9 cellular contexts compared by ENCODE assay signal in the genomic region with DNA sequence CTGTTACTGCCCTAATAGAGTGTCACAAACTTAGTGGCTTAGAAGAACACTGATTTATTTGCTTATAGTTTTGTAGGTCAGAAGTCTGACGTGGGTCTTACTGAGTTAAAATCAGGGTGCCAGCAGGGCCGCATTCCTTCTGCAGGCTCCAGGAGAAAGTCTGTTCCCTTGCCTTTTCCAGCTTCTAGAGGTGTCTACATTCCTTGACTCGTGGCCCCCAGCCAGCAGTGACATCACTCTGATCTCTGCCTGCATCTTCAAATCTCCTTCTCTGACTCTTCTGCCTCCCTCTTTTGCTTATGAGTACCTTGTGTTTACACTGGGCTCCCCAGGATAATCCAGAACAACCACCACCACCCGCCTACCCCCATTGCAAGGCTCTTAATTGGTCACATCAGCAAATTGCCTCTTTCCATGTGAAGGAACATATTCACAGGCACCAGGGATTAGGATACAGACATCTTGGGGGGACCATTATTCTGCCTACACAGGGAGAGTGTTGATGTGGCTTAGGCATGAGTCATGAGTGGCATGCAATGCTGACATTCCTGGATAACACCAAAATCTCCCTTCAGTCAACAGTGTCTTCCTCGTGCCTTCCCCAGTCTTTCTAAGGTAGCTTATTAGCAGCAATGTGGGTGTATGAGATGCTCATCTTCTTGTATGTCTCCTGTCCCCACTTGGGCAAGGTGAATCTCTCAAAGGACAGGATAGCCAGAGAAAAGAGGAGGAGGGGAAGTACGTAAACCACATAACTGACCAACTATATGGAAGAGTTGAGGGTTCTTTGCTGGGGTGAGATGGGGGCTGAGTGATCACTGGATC. TPM values are rescaled to one million over a fixed set of nuclear protein-coding genes. Genes with fewer than 3 reads are reported as not detected.
A peak's percentile ranks its signal among the peaks of the same experiment; 100 is the strongest.
DNase-seq lines count a peak whose midpoint lies in the region; ATAC-seq and TF ChIP-seq lines count a peak whose summit lies in the region.
"Had no signal": no experiment of that assay in that cellular context is flagged by ENCODE, and none has a peak within 500 bp of the region (broad histone marks: within the 10 kb centered on the region; RNA-seq: fewer than 3 reads in every experiment).

No MANE protein-coding gene starts in this region.

- no peak overlapping the region for H2BK5ac ChIP-seq in neuronal stem cell (ENCODE audit: low read length)

- no peak for TF ChIP-seq CTCF in OCI-LY3 (IDR thresholded peaks at IDR 0.05; ENCODE audit: low read depth, low read length)
- TF ChIP-seq CTCF in epithelial cell of esophagus (IDR thresholded peaks at IDR 0.05; ENCODE audit: insufficient read depth, low read depth, low read length, missing control alignments): no peak
- no peak for TF ChIP-seq CTCF in retinal pigment epithelial cell (conservative IDR thresholded peaks at IDR 0.05; ENCODE audit: low read depth, low read length)

- no peak overlapping the region for H4K8ac ChIP-seq in neuronal stem cell (ENCODE audit: low read depth, low read length)

- no peak overlapping the region for H2BK15ac ChIP-seq in neuronal stem cell (ENCODE audit: low read length)

- H3K4me1 ChIP-seq in OCI-LY3 (ENCODE audit: low read length) (peaks cover 18% of the 10 kb centered on the region), neuronal stem cell (ENCODE audit: control insufficient read depth in 2 of 2, insufficient read depth in 1 of 2, low read depth in 1 of 2, low read length in 2 of 2) (peaks cover 0 to 2% of the 10 kb centered on the region in 2 donors)

- H3K27me3 ChIP-seq in OCI-LY3 (ENCODE audit: low read depth, low read length) (no peaks in the 10 kb centered on the region), neuronal stem cell (ENCODE audit: control insufficient read depth in 3 of 3, insufficient read depth in 3 of 3, low read depth in 1 of 3, low read length in 3 of 3) (no peaks in the 10 kb centered on the region)

- WGBS in neuronal stem cell (ENCODE audit: extremely low coverage in 2 of 2, insufficient read length in 2 of 2, insufficient replicate concordance in 1 of 2), 2 donors: no CpG with 5 or more reads among the region's 6 CpGs

- H2BK120ac ChIP-seq in neuronal stem cell (ENCODE audit: low read depth, low read length): no peak overlapping the region

- ATAC-seq in HG02610 (IDR thresholded peaks at IDR 0.05; ENCODE audit: unreplicated experiment): no peak

- H3K36me3 ChIP-seq in OCI-LY3 (replicated peaks; ENCODE audit: low read depth, low read length): peaks cover 40% of the 10 kb centered on the region
- H3K36me3 ChIP-seq in neuronal stem cell (replicated peaks in 1 of 2; ENCODE audit: control insufficient read depth in 2 of 2, insufficient read depth in 2 of 2, low read length in 2 of 2): peaks cover 20 to 96% of the 10 kb centered on the region in 2 donors

- H3K9ac ChIP-seq in OCI-LY3 (ENCODE audit: low read length) (no peak overlapping the region), neuronal stem cell (ENCODE audit: low read depth, low read length, poor library complexity) (no peak overlapping the region)

- no peaks in the 10 kb centered on the region; the same call in 1 of the 2 replicates for H3K79me2 ChIP-seq in OCI-LY3 (ENCODE audit: low read length)

- H4K20me1 ChIP-seq in OCI-LY3 (ENCODE audit: insufficient read depth, low read length): no peaks in the 10 kb centered on the region

- H2AFZ ChIP-seq in OCI-LY3 (ENCODE audit: low read depth, low read length) (no peak overlapping the region), neuronal stem cell (ENCODE audit: low read length) (no peak overlapping the region)

- H3K79me1 ChIP-seq in neuronal stem cell (ENCODE audit: low read depth, low read length): no peaks in the 10 kb centered on the region

- H2BK12ac ChIP-seq in neuronal stem cell (ENCODE audit: low read length): no peak overlapping the region

- peak overlapping the region; percentile 58 for H3K27ac ChIP-seq in OCI-LY3 (ENCODE audit: low read length)
- H3K27ac ChIP-seq in neuronal stem cell (replicated peaks; ENCODE audit: low read length): no peak overlapping the region

- H3K4me2 ChIP-seq in OCI-LY3 (ENCODE audit: low read length) (no peak overlapping the region), neuronal stem cell (ENCODE audit: insufficient read depth, low read length, poor library complexity, severe bottlenecking) (no peak overlapping the region)

- peak; percentile 53 for DNase-seq in activated CD8-positive, alpha-beta memory T cell treated with anti-CD3 and anti-CD28 coated beads for 24 hours
- no peak for DNase-seq in activated CD8-positive, alpha-beta memory T cell treated with anti-CD3 and anti-CD28 coated beads, Interleukin-2, amount 50 U/mL, for 4 hours
- peak; percentile 47 for DNase-seq in epithelial cell of esophagus (ENCODE audit: low read depth)
- peak; percentile 58 for DNase-seq in retinal pigment epithelial cell (ENCODE audit: low read depth)
- DNase-seq in neuronal stem cell (ENCODE audit: low spot score): no peak
- no peak for DNase-seq in GF-D8 (lab: John Stamatoyannopoulos, UW)
- DNase-seq: stimulated activated CD4-positive, alpha-beta T cell treated with anti-CD3 and anti-CD28 coated beads, Interleukin-2, amount 100 ng/mL, for 48 hours had no signal

- H3K9me3 ChIP-seq in OCI-LY3 (ENCODE audit: insufficient read depth, low read length) (no peaks in the 10 kb centered on the region), neuronal stem cell (replicated peaks in 1 of 2; ENCODE audit: control insufficient read depth in 2 of 2, insufficient read depth in 1 of 2, low read depth in 1 of 2, low read length in 2 of 2) (no peaks in the 10 kb centered on the region)

- no peak overlapping the region for H3K14ac ChIP-seq in neuronal stem cell (ENCODE audit: low read length)

- H4K91ac ChIP-seq in neuronal stem cell (ENCODE audit: low read depth, low read length, poor library complexity): no peak overlapping the region

- H3K4ac ChIP-seq in neuronal stem cell (ENCODE audit: low read length): no peak overlapping the region

- no peak overlapping the region for H2AK5ac ChIP-seq in neuronal stem cell (ENCODE audit: low read depth, low read length)

- H3K4me3 ChIP-seq in OCI-LY3 (ENCODE audit: low read length): no peak overlapping the region
- no peak overlapping the region for H3K4me3 ChIP-seq in epithelial cell of esophagus (ENCODE audit: low read length)
- no peak overlapping the region for H3K4me3 ChIP-seq in retinal pigment epithelial cell (ENCODE audit: low read length)
- no peak overlapping the region for H3K4me3 ChIP-seq in neuronal stem cell (ENCODE audit: low read length in 2 of 2)

- no peak overlapping the region for H3K23ac ChIP-seq in neuronal stem cell (ENCODE audit: low read depth, low read length, poor library complexity)

- no peak overlapping the region for H3K18ac ChIP-seq in neuronal stem cell (ENCODE audit: low read length)

RNA-seq across cellular contexts. Expression of gene CYFIP2, which starts 24.4 kb away (rescaled TPM):
- polyA plus RNA-seq in neuronal stem cell (2013, experiment 1 of 2): 64.7 TPM
- polyA plus RNA-seq in neuronal stem cell (2013, experiment 2 of 2): 63.6 TPM

Comparison
In these comparisons a context has a peak if more than half of its experiments do, and no peak if none do; other contexts are left out.
1. DNase-seq: peak in activated CD8-positive, alpha-beta memory T cell treated with anti-CD3 and anti-CD28 coated beads for 24 hours (single experiment), epithelial cell of esophagus (single experiment) and retinal pigment epithelial cell (single experiment); none in activated CD8-positive, alpha-beta memory T cell treated with anti-CD3 and anti-CD28 coated beads, Interleukin-2, amount 50 U/mL, for 4 hours (single experiment), neuronal stem cell (single experiment) and GF-D8 (single experiment).